Comparison of ENCODE assay signal across 22 cellular contexts in the genomic region with DNA sequence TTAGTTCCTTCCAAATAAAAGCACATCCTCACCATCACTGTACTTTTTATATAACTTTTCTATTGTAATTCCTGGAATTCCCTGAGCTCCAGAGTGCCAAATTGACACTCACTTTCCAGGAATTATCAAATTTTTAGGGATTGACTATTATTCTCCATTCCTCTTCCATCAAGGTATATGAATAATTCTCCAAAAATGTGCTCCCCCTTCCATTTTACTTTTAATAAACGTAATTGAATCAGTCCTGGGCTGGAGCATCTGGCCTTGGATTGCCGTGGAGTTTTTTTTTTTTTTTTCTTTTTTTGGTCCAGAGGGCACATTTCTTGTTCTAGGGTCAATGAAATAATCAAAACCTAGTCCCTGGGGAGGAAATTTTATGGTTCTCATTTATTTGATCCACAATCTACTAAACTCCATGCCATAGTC.
DNase-seq lines count a peak whose midpoint lies in the region; ATAC-seq, FAIRE-seq and TF ChIP-seq lines count a peak whose summit lies in the region.
"Had no signal": no experiment of that assay in that cellular context is flagged by ENCODE, and none has a peak within 500 bp of the region (broad histone marks: within the 10 kb centered on the region; RNA-seq: fewer than 3 reads in every experiment).

No MANE protein-coding gene starts in this region.

- H3K27me3 ChIP-seq in AG04450 (ENCODE audit: control insufficient read depth, insufficient read depth, low read length) (no peaks in the 10 kb centered on the region), astrocyte (ENCODE audit: insufficient read depth, low read length) (no peaks in the 10 kb centered on the region), keratinocyte (ENCODE audit: control insufficient read depth, extremely low read depth, insufficient read depth, low read length) (no peaks in the 10 kb centered on the region)
- H3K27me3 ChIP-seq: tibial nerve had no signal

- CTCF ChIA-PET in AG04450 (lab: Charles Lee): interaction anchor here (0.5 to 1.0 kb wide), 2 partner anchors 209 to 487 kb away, joined by 3 read pairs; no protein-coding TSS in a partner anchor

- H3K4me1 ChIP-seq in astrocyte (ENCODE audit: insufficient read depth, low read length): peaks cover 23% of the 10 kb centered on the region
- H3K4me1 ChIP-seq in keratinocyte (ENCODE audit: control insufficient read depth, extremely low read depth, insufficient read depth, low read length): peaks cover 48% of the 10 kb centered on the region
- H3K4me1 ChIP-seq: left lung, tibial nerve had no signal

- peaks cover 5% of the 10 kb centered on the region for H3K27me3 Mint-ChIP-seq in astrocyte (ENCODE audit: low read depth, unreplicated experiment)

- H3K27ac Mint-ChIP-seq in astrocyte (ENCODE audit: unreplicated experiment): peak overlapping the region; percentile 53
- H3K27ac Mint-ChIP-seq: activated CD8-positive, alpha-beta memory T cell treated with anti-CD3 and anti-CD28 coated beads, Interleukin-2, amount 10 ng/mL, durations not matched to agents 7 days and 5 days; activated T-helper 2 cell treated with anti-CD3 and anti-CD28 coated beads, Interferon-gamma antibody, Interleukin-2, Interleukin-4, amounts not matched to agents 10 μg/mL and 5 μg/mL and 100 μg/mL, durations not matched to agents 14 hours and 24 hours and 36 hours had no signal

- H3K9me1 ChIP-seq in keratinocyte (ENCODE audit: control insufficient read depth, extremely low read depth, insufficient read depth, low read length): no peaks in the 10 kb centered on the region

- H3K27ac ChIP-seq in AG04450 (ENCODE audit: low read depth, low read length) (no peak overlapping the region), astrocyte (ENCODE audit: low read depth, low read length) (peak overlapping the region; percentile 85), keratinocyte (ENCODE audit: control insufficient read depth, insufficient read depth, low read length) (peak overlapping the region; percentile 68)
- H3K27ac ChIP-seq: left lung, SK-N-MC, tibial nerve had no signal

- no peaks in the 10 kb centered on the region for H3K36me3 ChIP-seq in astrocyte (ENCODE audit: insufficient read depth, low read length)
- no peaks in the 10 kb centered on the region for H3K36me3 ChIP-seq in keratinocyte (ENCODE audit: control insufficient read depth in 2 of 2, extremely low read depth in 1 of 2, insufficient read depth in 2 of 2, low read length in 2 of 2)
- H3K36me3 ChIP-seq: left lung, tibial nerve had no signal

- no peak overlapping the region for H3K4me3 ChIP-seq in AG04450 (ENCODE audit: low read depth, low read length)
- no peak overlapping the region for H3K4me3 ChIP-seq in astrocyte (ENCODE audit: insufficient read depth, low read depth, low read length)
- no peak overlapping the region for H3K4me3 ChIP-seq in keratinocyte (ENCODE audit: control insufficient read depth in 2 of 3, extremely low read depth in 1 of 3, insufficient read depth in 2 of 3, low read depth in 1 of 3, low read length in 3 of 3)
- H3K4me3 ChIP-seq: left lung, mucosa of descending colon, SK-N-MC, tibial nerve had no signal

- H4K20me1 ChIP-seq in astrocyte (ENCODE audit: insufficient read depth, low read length): no peaks in the 10 kb centered on the region
- no peaks in the 10 kb centered on the region for H4K20me1 ChIP-seq in keratinocyte (ENCODE audit: control insufficient read depth, extremely low read depth, insufficient read depth, low read length)

- H3K79me2 ChIP-seq in astrocyte (ENCODE audit: insufficient read depth, low read length) (no peaks in the 10 kb centered on the region), keratinocyte (ENCODE audit: control insufficient read depth, insufficient read depth, low read length) (no peaks in the 10 kb centered on the region)

- H3K9me3 ChIP-seq in AG04450 (ENCODE audit: control insufficient read depth, insufficient read depth, low read length) (no peaks in the 10 kb centered on the region), astrocyte (ENCODE audit: insufficient read depth, low read depth, low read length) (no peaks in the 10 kb centered on the region), keratinocyte (ENCODE audit: control insufficient read depth, low read depth, low read length) (no peaks in the 10 kb centered on the region)
- H3K9me3 ChIP-seq: left lung, mucosa of descending colon, tibial nerve had no signal

- H3K4me2 ChIP-seq in astrocyte (ENCODE audit: low read length) (peak overlapping the region; percentile 61), keratinocyte (ENCODE audit: control insufficient read depth, extremely low read depth, insufficient read depth, low read depth, low read length) (peak overlapping the region; percentile 11)

- H3K36me3 Mint-ChIP-seq in astrocyte (ENCODE audit: low read depth, unreplicated experiment): no peaks in the 10 kb centered on the region
- H3K36me3 Mint-ChIP-seq: activated CD8-positive, alpha-beta memory T cell treated with anti-CD3 and anti-CD28 coated beads, Interleukin-2, amount 10 ng/mL, durations not matched to agents 7 days and 5 days had no signal

- H2AFZ ChIP-seq in astrocyte (ENCODE audit: low read depth, low read length): peak overlapping the region; percentile 29
- no peak overlapping the region for H2AFZ ChIP-seq in keratinocyte (ENCODE audit: control insufficient read depth, low read length)

- H3K4me3 Mint-ChIP-seq in astrocyte (ENCODE audit: unreplicated experiment): no peak overlapping the region
- H3K4me3 Mint-ChIP-seq: activated CD8-positive, alpha-beta memory T cell treated with anti-CD3 and anti-CD28 coated beads, Interleukin-2, amount 10 ng/mL, durations not matched to agents 7 days and 5 days had no signal

- dilution Hi-C loops in keratinocyte (cut with MboI; ENCODE audit: extremely low pct_ligation_motif_present, low sequenced_read_pairs): no loop called here

- ATAC-seq in HG03439 (IDR thresholded peaks at IDR 0.05; ENCODE audit: unreplicated experiment): no peak
- ATAC-seq: activated CD8-positive, alpha-beta memory T cell treated with anti-CD3 and anti-CD28 coated beads, Interleukin-2, amount 10 ng/mL, durations not matched to agents 7 days and 5 days had no signal

- POLR2A ChIA-PET in AG04450 (lab: Yijun Ruan, JAX): no interaction called here

- peaks cover 2% of the 10 kb centered on the region for H3K9me3 Mint-ChIP-seq in astrocyte (ENCODE audit: unreplicated experiment)
- H3K9me3 Mint-ChIP-seq: activated T-helper 2 cell treated with anti-CD3 and anti-CD28 coated beads, Interferon-gamma antibody, Interleukin-2, Interleukin-4, amounts not matched to agents 10 μg/mL and 5 μg/mL and 100 μg/mL, durations not matched to agents 14 hours and 24 hours and 36 hours had no signal

- FAIRE-seq in astrocyte (lab: Jason Lieb, UNC): no peak
- no peak for FAIRE-seq in keratinocyte (lab: Jason Lieb, UNC)
- FAIRE-seq: endometrium, GM19239 had no signal

- DNase-seq in AG04450 (ENCODE audit: low read depth, low spot score) (peak; percentile 4), HS-5 (ENCODE audit: low read depth) (peak; percentile 90), astrocyte (ENCODE audit: low read depth) (peak; percentile 76), keratinocyte (ENCODE audit: low read depth, low spot score) (no peak), NCI-H1092 (lab: John Stamatoyannopoulos, UW) (no peak)
- no peak for DNase-seq in activated CD4-positive, alpha-beta T cell treated with anti-CD3 and anti-CD28 coated beads, Interleukin-2, amount 50 U/mL, for 48 hours
- DNase-seq in activated CD4-positive, alpha-beta T cell treated with anti-CD3 and anti-CD28 coated beads for 1 hour: no peak
- DNase-seq: activated CD8-positive, alpha-beta memory T cell treated with anti-CD3 and anti-CD28 coated beads, Interleukin-2, amount 10 ng/mL, durations not matched to agents 7 days and 5 days; H7; KG1; left lung; mucosa of descending colon; NCI-H2081 treated with DMSO at 0.1 percent for 48 hours; NCI-H69; OCI-M1; stimulated activated naive CD4-positive, alpha-beta T cell had no signal

- TF ChIP-seq CTCF in AG04450 (IDR thresholded peaks at IDR 0.05; ENCODE audit: low read depth, low read length) (no peak), astrocyte (IDR thresholded peaks at IDR 0.05; ENCODE audit: insufficient read depth, low read depth, low read length) (no peak), keratinocyte (optimal IDR thresholded peaks at IDR 0.05 in 1 of 3, IDR thresholded peaks at IDR 0.05 in 1 of 3, conservative IDR thresholded peaks at IDR 0.05 in 1 of 3; ENCODE audit: extremely low read depth in 1 of 3, insufficient read depth in 2 of 3, low read length in 3 of 3) (no peak)

- H3K4me1 Mint-ChIP-seq in astrocyte (ENCODE audit: low read depth, unreplicated experiment): peaks cover 16% of the 10 kb centered on the region
- H3K4me1 Mint-ChIP-seq: activated CD8-positive, alpha-beta memory T cell treated with anti-CD3 and anti-CD28 coated beads, Interleukin-2, amount 10 ng/mL, durations not matched to agents 7 days and 5 days had no signal

- peak overlapping the region; percentile 54 for H3K9ac ChIP-seq in astrocyte (ENCODE audit: low read length)
- H3K9ac ChIP-seq in keratinocyte (ENCODE audit: control insufficient read depth, extremely low read depth, insufficient read depth, low read length): no peak overlapping the region

Comparison
In these comparisons a context has a peak if more than half of its experiments do, and no peak if none do; other contexts are left out.
1. DNase-seq: peak in AG04450 (single experiment), HS-5 (single experiment) and astrocyte (single experiment); none in keratinocyte (single experiment), activated CD4-positive, alpha-beta T cell treated with anti-CD3 and anti-CD28 coated beads, Interleukin-2, amount 50 U/mL, for 48 hours (0 of 2), NCI-H1092 (single experiment) and activated CD4-positive, alpha-beta T cell treated with anti-CD3 and anti-CD28 coated beads for 1 hour (single experiment).